Comparison of ENCODE assay signal across 10 cellular contexts in the genomic region with DNA sequence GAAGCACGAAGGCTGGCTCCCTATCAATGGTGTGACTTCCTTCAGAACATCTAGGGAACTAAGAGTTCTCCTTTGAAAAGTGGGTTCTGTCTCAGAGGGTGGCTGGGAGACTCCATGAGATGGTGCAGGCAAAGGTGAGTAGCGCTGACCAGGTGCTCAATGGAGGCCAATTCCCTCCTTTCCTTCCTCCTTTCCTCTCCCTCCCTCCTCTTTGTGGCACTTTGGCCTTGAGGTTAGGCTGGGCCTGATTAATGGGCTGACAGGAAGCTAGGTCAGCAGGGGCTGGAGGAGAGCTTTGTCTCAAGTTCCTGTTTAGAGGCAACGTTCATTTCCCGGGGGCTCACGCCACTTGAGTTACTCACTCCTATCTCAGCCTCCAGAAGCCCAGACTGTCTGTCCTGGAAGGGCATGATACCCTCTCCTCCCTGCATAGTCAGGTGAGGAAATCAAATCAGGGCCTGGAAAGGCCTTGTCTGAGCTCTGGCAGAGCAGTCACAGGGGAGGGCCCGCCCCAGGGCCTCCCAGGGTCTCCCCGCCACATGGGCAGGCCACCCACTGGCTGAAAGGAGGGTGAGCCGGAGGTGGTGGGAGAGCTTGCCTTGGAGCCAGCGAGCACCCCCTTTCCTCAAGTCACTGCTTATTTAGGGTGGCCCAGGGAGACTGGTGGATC. TPM values are rescaled to one million over a fixed set of nuclear protein-coding genes. Genes with fewer than 3 reads are reported as not detected.
DNase-seq lines count a peak whose midpoint lies in the region; ATAC-seq and TF ChIP-seq lines count a peak whose summit lies in the region.
"Had no signal": no experiment of that assay in that cellular context is flagged by ENCODE, and none has a peak within 500 bp of the region (broad histone marks: within the 10 kb centered on the region; RNA-seq: fewer than 3 reads in every experiment).

No MANE protein-coding gene starts in this region.

- H3K27me3 Mint-ChIP-seq in activated CD4-positive, alpha-beta memory T cell treated with anti-CD3 and anti-CD28 coated beads, Interleukin-2, amount 10 ng/mL, durations not matched to agents 7 days and 5 days = peaks cover 9% of the 10 kb centered on the region

- ATAC-seq in left lung (peak; percentile 50), HG03095 (IDR thresholded peaks at IDR 0.05; ENCODE audit: unreplicated experiment) (no peak), HG03565 (IDR thresholded peaks at IDR 0.05; ENCODE audit: unreplicated experiment) (no peak)

- POLR2A ChIA-PET in activated CD4-positive, alpha-beta memory T cell treated with anti-CD3 and anti-CD28 coated beads, Interleukin-2, amount 10 ng/mL, durations not matched to agents 7 days and 5 days (lab: Charles Lee) = interaction anchor here (0.8 kb wide), 1 partner anchor 12 kb away, joined by 4 read pairs; no protein-coding TSS in a partner anchor

- H3K4me1 ChIP-seq in cardiac muscle cell (ENCODE audit: low read depth) = peaks cover 58% of the 10 kb centered on the region
- H3K4me1 ChIP-seq in right atrium auricular region = peaks cover 0 to 26% of the 10 kb centered on the region in 2 donors
- peaks cover 13 to 16% of the 10 kb centered on the region in 2 donors for H3K4me1 ChIP-seq in left lung

- H3K9me3 ChIP-seq in cardiac muscle cell (ENCODE audit: low read depth) (no peaks in the 10 kb centered on the region), right atrium auricular region (no peaks in the 10 kb centered on the region), left lung (no peaks in the 10 kb centered on the region)
- H3K9me3 ChIP-seq: esophagus muscularis mucosa had no signal

- H3K36me3 ChIP-seq in cardiac muscle cell (no peaks in the 10 kb centered on the region), right atrium auricular region (no peaks in the 10 kb centered on the region), left lung (no peaks in the 10 kb centered on the region)
- H3K36me3 ChIP-seq: esophagus muscularis mucosa had no signal

- peaks cover 43% of the 10 kb centered on the region for H3K4me1 Mint-ChIP-seq in activated CD4-positive, alpha-beta memory T cell treated with anti-CD3 and anti-CD28 coated beads, Interleukin-2, amount 10 ng/mL, durations not matched to agents 7 days and 5 days

- H3K4me3 Mint-ChIP-seq in activated CD4-positive, alpha-beta memory T cell treated with anti-CD3 and anti-CD28 coated beads, Interleukin-2, amount 10 ng/mL, durations not matched to agents 7 days and 5 days = no peak overlapping the region

- TF ChIP-seq CTCF in cardiac muscle cell (IDR thresholded peaks at IDR 0.05; ENCODE audit: low read depth, low read length) = no peak
- TF ChIP-seq CTCF in right atrium auricular region (IDR thresholded peaks at IDR 0.05) = no peak
- TF ChIP-seq CTCF in left lung (IDR thresholded peaks at IDR 0.05) = no peak

- H3K4me3 ChIP-seq in cardiac muscle cell = no peak overlapping the region
- no peak overlapping the region for H3K4me3 ChIP-seq in right atrium auricular region
- H3K4me3 ChIP-seq in left lung = no peak overlapping the region
- H3K4me3 ChIP-seq: esophagus muscularis mucosa had no signal

- no peaks in the 10 kb centered on the region for H3K36me3 Mint-ChIP-seq in activated CD4-positive, alpha-beta memory T cell treated with anti-CD3 and anti-CD28 coated beads, Interleukin-2, amount 10 ng/mL, durations not matched to agents 7 days and 5 days (ENCODE audit: low read depth)

- intact Hi-C loops in left lung (cut with DNase I) = no loop called here

- H3K27me3 ChIP-seq in cardiac muscle cell = no peaks in the 10 kb centered on the region
- no peaks in the 10 kb centered on the region for H3K27me3 ChIP-seq in right atrium auricular region
- H3K27me3 ChIP-seq in left lung = no peaks in the 10 kb centered on the region
- H3K27me3 ChIP-seq: esophagus muscularis mucosa had no signal

- peak overlapping the region; percentile 89 for H3K27ac ChIP-seq in cardiac muscle cell
- H3K27ac ChIP-seq in right atrium auricular region = no peak overlapping the region
- H3K27ac ChIP-seq in left lung = peak overlapping the region in 1 of 2 donors; percentile 11
- H3K27ac ChIP-seq: esophagus muscularis mucosa had no signal

- H3K27ac Mint-ChIP-seq in activated CD4-positive, alpha-beta memory T cell treated with anti-CD3 and anti-CD28 coated beads, Interleukin-2, amount 10 ng/mL, durations not matched to agents 7 days and 5 days = peak overlapping the region; percentile 49

- H3K9me3 Mint-ChIP-seq in activated CD4-positive, alpha-beta memory T cell treated with anti-CD3 and anti-CD28 coated beads, Interleukin-2, amount 10 ng/mL, durations not matched to agents 7 days and 5 days = no peaks in the 10 kb centered on the region

- CTCF ChIA-PET in activated CD4-positive, alpha-beta memory T cell treated with anti-CD3 and anti-CD28 coated beads, Interleukin-2, amount 10 ng/mL, durations not matched to agents 7 days and 5 days (lab: Charles Lee) = no interaction called here

- DNase-seq in cardiac muscle cell (ENCODE audit: low read depth in 1 of 2, low spot score in 1 of 2) = no peak
- DNase-seq in right atrium auricular region (ENCODE audit: low spot score) = no peak
- DNase-seq in activated CD4-positive, alpha-beta memory T cell treated with anti-CD3 and anti-CD28 coated beads, Interleukin-2, amount 10 ng/mL, durations not matched to agents 7 days and 5 days = no peak
- no peak for DNase-seq in left lung
- DNase-seq in DMS53 (lab: John Stamatoyannopoulos, UW) = no peak
- DNase-seq in NCI-H446 (lab: John Stamatoyannopoulos, UW) = no peak
- DNase-seq: activated effector memory CD4-positive, alpha-beta T cell treated with Interleukin-2 at 50 U/mL for 16 hours had no signal

RNA-seq across cellular contexts. Expression of gene SSBP3, which starts 58.4 kb away (rescaled TPM):
- total RNA-seq in cardiac muscle cell = 81.0 and 90.6 TPM in 2 replicates
- 40.2 and 56.0 TPM in 2 replicates for polyA plus RNA-seq in cardiac muscle cell
- 10 to 100 TPM; 15.2 to 16.6 TPM for total RNA-seq in right atrium auricular region
- total RNA-seq in activated CD4-positive, alpha-beta memory T cell treated with anti-CD3 and anti-CD28 coated beads, Interleukin-2, amount 10 ng/mL, durations not matched to agents 7 days and 5 days = 10 to 100 TPM; 90.0 TPM
- 10 to 100 TPM; 33.0 to 35.2 TPM for total RNA-seq in left lung
